8 cellular contexts compared by ENCODE assay signal in genomic region chr11:68121067-68121899, GRCh38. TPM values are rescaled to one million over a fixed set of nuclear protein-coding genes. Genes with fewer than 3 reads are reported as not detected.
A peak's percentile ranks its signal among the peaks of the same experiment; 100 is the strongest.
DNase-seq lines count a peak whose midpoint lies in the region; ATAC-seq, FAIRE-seq and TF ChIP-seq lines count a peak whose summit lies in the region.

TSS of gene CHKA (minus strand) at chr11:68121388. CDS start at chr11:68121177, 211 bp downstream.

- H3K4me1 ChIP-seq in breast epithelium = peaks cover 4 to 5% of the 10 kb centered on the region in 2 donors
- peaks cover 0 to 2% of the 10 kb centered on the region in 2 donors for H3K4me1 ChIP-seq in small intestine (ENCODE audit: control insufficient read depth in 2 of 2, insufficient read depth in 1 of 2, low read depth in 1 of 2, low read length in 1 of 2)

- intact Hi-C loops in breast epithelium (cut with DNase I; ENCODE audit: low total_unique reads) = no loop called here

- H3K36me3 ChIP-seq in breast epithelium (no peaks in the 10 kb centered on the region), small intestine (ENCODE audit: control insufficient read depth in 2 of 2, insufficient read depth in 2 of 2, low read length in 2 of 2) (no peaks in the 10 kb centered on the region)

- CTCF ChIA-PET in AG04449 (lab: Yijun Ruan, JAX) = no interaction called here

- H3K9me3 ChIP-seq in breast epithelium (no peaks in the 10 kb centered on the region), small intestine (ENCODE audit: control insufficient read depth, low read depth) (no peaks in the 10 kb centered on the region)

- no peak for TF ChIP-seq CTCF in AG04449 (IDR thresholded peaks at IDR 0.05; ENCODE audit: insufficient read depth, low read length, missing control alignments)
- TF ChIP-seq CTCF in WI38 (IDR thresholded peaks at IDR 0.05; ENCODE audit: low read depth, low read length) = no peak
- no peak for TF ChIP-seq CTCF in breast epithelium (IDR thresholded peaks at IDR 0.05)

- FAIRE-seq in small intestine (lab: Jason Lieb, UNC) = no peak

- POLR2A ChIA-PET in AG04449 (lab: Yijun Ruan, JAX) = no interaction called here

- H3K27me3 ChIP-seq in breast epithelium (no peaks in the 10 kb centered on the region), small intestine (ENCODE audit: control insufficient read depth in 2 of 2, insufficient read depth in 2 of 2, low read length in 2 of 2) (no peaks in the 10 kb centered on the region)

- WGBS in small intestine, 3 donors = 0 to 1% (median 1%) methylated on average over 42 to 107 of the region's 107 CpGs

- peak; percentile 62 for TF ChIP-seq POLR2A in breast epithelium (IDR thresholded peaks at IDR 0.05)

- ATAC-seq in GM18868 (IDR thresholded peaks at IDR 0.05; ENCODE audit: unreplicated experiment) = peak; percentile 82
- ATAC-seq in HG03097 (IDR thresholded peaks at IDR 0.05; ENCODE audit: low FRiP score, unreplicated experiment) = peak; percentile 76

- DNase-seq in AG04449 (ENCODE audit: low read depth, low spot score) (no peak), NCI-H2171 treated with DMSO at 0.1 percent for 48 hours (lab: John Stamatoyannopoulos, UW) (peak; percentile 85), breast epithelium (ENCODE audit: low spot score in 2 of 2) (peak; percentile 92 to 93), iPS-NIHi11 (ENCODE audit: low spot score) (peak; percentile 96), small intestine (peak; percentile 92)

- H3K4me3 ChIP-seq in AG04449 (ENCODE audit: low read depth, low read length) (peak within 1 kb of the TSS; percentile 63), WI38 (ENCODE audit: low read depth, low read length) (peak within 1 kb of the TSS; percentile 63), breast epithelium (peak within 1 kb of the TSS; percentile 54 to 95 (median 72)), small intestine (ENCODE audit: low read depth in 1 of 2, low read length in 2 of 2) (peak within 1 kb of the TSS; percentile 78 to 97)

- H3K27ac ChIP-seq in breast epithelium = peak within 1 kb of the TSS; percentile 99 to 100
- H3K27ac ChIP-seq in small intestine (ENCODE audit: low read depth in 1 of 2, low read length in 1 of 2) = peak within 1 kb of the TSS; percentile 94 to 99

RNA-seq across cellular contexts. Expression of gene CHKA, which starts in this region (rescaled TPM):
- total RNA-seq in breast epithelium = 10 to 100 TPM; 52.1 to 73.0 (median 71.7) TPM
- polyA plus RNA-seq in small intestine = 100 to 1,000 TPM in 2 of 3 donors, 10 to 100 TPM in 1; 31.5 to 180 (median 131) TPM
